Comparison of ENCODE assay signal across 3 cellular contexts in the genomic region with DNA sequence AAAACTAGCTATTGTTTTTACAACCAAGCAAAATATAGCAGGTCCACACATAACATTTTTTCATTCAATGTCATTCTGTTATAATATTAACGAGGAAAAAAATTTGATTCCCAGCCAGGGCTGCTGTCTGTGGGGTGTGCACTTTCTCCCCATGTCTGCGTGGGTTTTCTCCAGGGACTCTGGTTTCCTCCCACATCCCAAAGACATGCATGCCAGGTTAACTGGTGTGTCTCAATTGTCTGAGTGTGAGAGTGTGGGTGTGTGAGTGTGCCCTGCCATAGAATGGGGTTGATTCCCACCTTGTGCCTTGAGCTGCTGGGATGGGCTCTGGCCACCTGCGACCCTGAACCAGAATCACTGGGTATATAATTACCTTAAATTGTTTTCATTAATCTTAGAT.
"Had no signal": no experiment of that assay in that cellular context is flagged by ENCODE, and none has a peak within 500 bp of the region (broad histone marks: within the 10 kb centered on the region; RNA-seq: fewer than 3 reads in every experiment).

No MANE protein-coding gene starts in this region.

- DNase-seq: GDM1, GF-D8 had no signal

- H3K4me3 ChIP-seq: GM12878 had no signal
